10 cellular contexts compared by ENCODE assay signal in the genomic region with DNA sequence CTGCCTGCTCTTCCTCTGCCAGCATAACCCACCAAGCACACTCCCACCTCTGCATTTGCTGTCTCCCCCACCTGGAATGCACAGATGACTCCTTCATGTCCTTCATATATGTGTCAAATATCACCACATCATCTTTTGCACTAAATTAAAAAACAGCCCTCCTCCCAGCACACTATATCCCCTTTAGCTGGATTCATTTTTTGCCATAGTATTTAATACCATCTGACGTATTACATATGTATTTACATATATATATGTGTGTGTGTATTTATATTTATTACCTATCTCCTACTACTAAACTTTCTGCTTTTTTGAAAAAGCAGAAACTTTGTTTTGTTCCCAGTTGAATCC. TPM values are rescaled to one million over a fixed set of nuclear protein-coding genes. Genes with fewer than 3 reads are reported as not detected.
DNase-seq lines count a peak whose midpoint lies in the region; ATAC-seq and TF ChIP-seq lines count a peak whose summit lies in the region.
"Had no signal": no experiment of that assay in that cellular context is flagged by ENCODE, and none has a peak within 500 bp of the region (broad histone marks: within the 10 kb centered on the region; RNA-seq: fewer than 3 reads in every experiment).

No MANE protein-coding gene starts in this region.

- CTCF ChIA-PET in activated naive CD4-positive, alpha-beta T cell treated with anti-CD3 and anti-CD28 coated beads, Interleukin-2, amount 10 ng/mL, durations not matched to agents 7 days and 5 days (lab: Charles Lee): interaction anchor here (0.6 to 3.0 kb wide), 9 partner anchors 22 to 315 kb away, joined by 3 to 16 read pairs (median 3); no protein-coding TSS in a partner anchor

- H3K4me3 Mint-ChIP-seq in activated naive CD4-positive, alpha-beta T cell treated with anti-CD3 and anti-CD28 coated beads, Interleukin-2, amount 10 ng/mL, durations not matched to agents 7 days and 5 days: peak overlapping the region; percentile 25
- H3K4me3 Mint-ChIP-seq in glutamatergic neuron (ENCODE audit: unreplicated experiment): no peak overlapping the region
- H3K4me3 Mint-ChIP-seq in stimulated activated naive CD8-positive, alpha-beta T cell treated with anti-CD3 and anti-CD28 coated beads, Interleukin-15, amount 100 ng/mL, for 72 hours: peak overlapping the region; percentile 71 to 82
- H3K4me3 Mint-ChIP-seq: type B pancreatic cell had no signal

- TF ChIP-seq CTCF in WERI-Rb-1 (IDR thresholded peaks at IDR 0.05; ENCODE audit: low read depth, low read length) (no peak), glutamatergic neuron (IDR thresholded peaks at IDR 0.05; ENCODE audit: partially characterized antibody, unreplicated experiment) (no peak)

- H3K9me3 Mint-ChIP-seq in activated naive CD4-positive, alpha-beta T cell treated with anti-CD3 and anti-CD28 coated beads, Interleukin-2, amount 10 ng/mL, durations not matched to agents 7 days and 5 days: no peaks in the 10 kb centered on the region
- no peaks in the 10 kb centered on the region for H3K9me3 Mint-ChIP-seq in glutamatergic neuron (ENCODE audit: unreplicated experiment)
- no peaks in the 10 kb centered on the region for H3K9me3 Mint-ChIP-seq in stimulated activated naive CD8-positive, alpha-beta T cell treated with anti-CD3 and anti-CD28 coated beads, Interleukin-15, amount 100 ng/mL, for 72 hours
- H3K9me3 Mint-ChIP-seq: type B pancreatic cell had no signal

- peaks cover 20% of the 10 kb centered on the region for H3K4me1 Mint-ChIP-seq in activated naive CD4-positive, alpha-beta T cell treated with anti-CD3 and anti-CD28 coated beads, Interleukin-2, amount 10 ng/mL, durations not matched to agents 7 days and 5 days
- peaks cover 4% of the 10 kb centered on the region for H3K4me1 Mint-ChIP-seq in glutamatergic neuron (ENCODE audit: low read depth, unreplicated experiment)
- peaks cover 31% of the 10 kb centered on the region for H3K4me1 Mint-ChIP-seq in stimulated activated naive CD8-positive, alpha-beta T cell treated with anti-CD3 and anti-CD28 coated beads, Interleukin-15, amount 100 ng/mL, for 72 hours

- peak overlapping the region; percentile 61 for H3K27ac ChIP-seq in WERI-Rb-1
- H3K27ac ChIP-seq: prostate gland had no signal

- peaks cover 7% of the 10 kb centered on the region for H3K36me3 Mint-ChIP-seq in activated naive CD4-positive, alpha-beta T cell treated with anti-CD3 and anti-CD28 coated beads, Interleukin-2, amount 10 ng/mL, durations not matched to agents 7 days and 5 days
- no peaks in the 10 kb centered on the region for H3K36me3 Mint-ChIP-seq in glutamatergic neuron (ENCODE audit: unreplicated experiment)

- no peak for ATAC-seq in stimulated activated naive CD8-positive, alpha-beta T cell treated with anti-CD3 and anti-CD28 coated beads, Interleukin-15, amount 100 ng/mL, for 72 hours
- ATAC-seq in GM18511 (IDR thresholded peaks at IDR 0.05; ENCODE audit: unreplicated experiment) (no peak), GM21825 (IDR thresholded peaks at IDR 0.05; ENCODE audit: unreplicated experiment) (no peak)

- H3K9me3 ChIP-seq in WERI-Rb-1 (ENCODE audit: severe bottlenecking): no peaks in the 10 kb centered on the region
- H3K9me3 ChIP-seq: prostate gland had no signal

- no peak overlapping the region for H3K4me3 ChIP-seq in WERI-Rb-1 (ENCODE audit: low read depth, low read length)
- H3K4me3 ChIP-seq: prostate gland had no signal

- H3K27me3 ChIP-seq in WERI-Rb-1 (ENCODE audit: insufficient read depth, low read depth, severe bottlenecking): no peaks in the 10 kb centered on the region

- no peak for DNase-seq in activated naive CD4-positive, alpha-beta T cell treated with anti-CD3 and anti-CD28 coated beads, Interleukin-2, amount 10 ng/mL, durations not matched to agents 7 days and 5 days
- no peak for DNase-seq in activated naive CD4-positive, alpha-beta T cell (lab: John Stamatoyannopoulos, UW)
- DNase-seq in WERI-Rb-1 (no peak), glutamatergic neuron (no peak)
- no peak for DNase-seq in stimulated activated naive CD8-positive, alpha-beta T cell treated with anti-CD3 and anti-CD28 coated beads, Interleukin-15, amount 100 ng/mL, for 72 hours
- DNase-seq in stimulated activated CD4-positive, alpha-beta T cell treated with anti-CD3 and anti-CD28 coated beads, Interleukin-2, amount 100 ng/mL, for 24 hours: no peak

- peak overlapping the region; percentile 84 for H3K27ac Mint-ChIP-seq in activated naive CD4-positive, alpha-beta T cell treated with anti-CD3 and anti-CD28 coated beads, Interleukin-2, amount 10 ng/mL, durations not matched to agents 7 days and 5 days
- H3K27ac Mint-ChIP-seq in glutamatergic neuron (ENCODE audit: unreplicated experiment): peak overlapping the region; percentile 92
- H3K27ac Mint-ChIP-seq in stimulated activated naive CD8-positive, alpha-beta T cell treated with anti-CD3 and anti-CD28 coated beads, Interleukin-15, amount 100 ng/mL, for 72 hours: peak overlapping the region; percentile 74 to 91

- H3K36me3 ChIP-seq in WERI-Rb-1: peaks cover 3% of the 10 kb centered on the region; the same call in 1 of the 2 replicates
- H3K36me3 ChIP-seq: prostate gland had no signal

- no peaks in the 10 kb centered on the region for H3K27me3 Mint-ChIP-seq in activated naive CD4-positive, alpha-beta T cell treated with anti-CD3 and anti-CD28 coated beads, Interleukin-2, amount 10 ng/mL, durations not matched to agents 7 days and 5 days
- no peaks in the 10 kb centered on the region for H3K27me3 Mint-ChIP-seq in glutamatergic neuron (ENCODE audit: unreplicated experiment)
- no peaks in the 10 kb centered on the region for H3K27me3 Mint-ChIP-seq in stimulated activated naive CD8-positive, alpha-beta T cell treated with anti-CD3 and anti-CD28 coated beads, Interleukin-15, amount 100 ng/mL, for 72 hours
- H3K27me3 Mint-ChIP-seq: type B pancreatic cell had no signal

RNA-seq across cellular contexts. Expression of a gene that starts 29.4 kb away (rescaled TPM):
- 62.6 TPM for total RNA-seq in glutamatergic neuron (ENCODE audit: unreplicated experiment)

RNA-seq across cellular contexts. Expression of a gene that starts 50.7 kb away (rescaled TPM):
- 154 TPM for total RNA-seq in glutamatergic neuron (ENCODE audit: unreplicated experiment)

RNA-seq across cellular contexts. Expression of a gene that starts 56.6 kb away (rescaled TPM):
- total RNA-seq in glutamatergic neuron (ENCODE audit: unreplicated experiment): 16.2 TPM
